In genomic region chr1:2049517-2050481, GRCh38 we compare ENCODE assay signal across 8 cellular contexts. TPM values are rescaled to one million over a fixed set of nuclear protein-coding genes. Genes with fewer than 3 reads are reported as not detected.
DNase-seq lines count a peak whose midpoint lies in the region; ATAC-seq and TF ChIP-seq lines count a peak whose summit lies in the region.

PRKCZ (plus strand) TSS chr1:2050411; CDS start chr1:2050631, 220 bp downstream.

- H3K9me3 ChIP-seq in HUES48 (ENCODE audit: control insufficient read depth, insufficient read depth, low read length) (no peaks in the 10 kb centered on the region), right atrium auricular region (no peaks in the 10 kb centered on the region), sigmoid colon (no peaks in the 10 kb centered on the region)

- no peak for TF ChIP-seq POLR2A in sigmoid colon (IDR thresholded peaks at IDR 0.05)

- H3K27me3 ChIP-seq in HUES48 (ENCODE audit: control insufficient read depth, insufficient read depth, low read length): no peaks in the 10 kb centered on the region; the same call in none of the 2 replicates
- H3K27me3 ChIP-seq in right atrium auricular region: peaks cover 0 to 4% of the 10 kb centered on the region in 2 donors
- peaks cover 21 to 73% (median 60%) of the 10 kb centered on the region in 3 donors for H3K27me3 ChIP-seq in sigmoid colon

- TF ChIP-seq EP300 in sigmoid colon (IDR thresholded peaks at IDR 0.05): no peak

- H3K27ac Mint-ChIP-seq in activated naive CD4-positive, alpha-beta T cell treated with anti-CD3 and anti-CD28 coated beads, Interleukin-2, amount 50 U/mL, for 24 hours: peak within 1 kb of the TSS; percentile 24

- H3K4me3 ChIP-seq in HUES48 (ENCODE audit: low read depth, low read length) (peak within 1 kb of the TSS; percentile 83), right atrium auricular region (peak within 1 kb of the TSS; percentile 58 to 65), sigmoid colon (peak within 1 kb of the TSS; percentile 2 to 52 (median 43))

- peaks cover 29% of the 10 kb centered on the region for H3K4me1 Mint-ChIP-seq in activated naive CD4-positive, alpha-beta T cell treated with anti-CD3 and anti-CD28 coated beads, Interleukin-2, amount 50 U/mL, for 24 hours

- H3K27ac ChIP-seq in HUES48 (ENCODE audit: low read depth, low read length): peak within 1 kb of the TSS; percentile 88
- peak within 1 kb of the TSS; percentile 60 to 75 for H3K27ac ChIP-seq in right atrium auricular region
- peak within 1 kb of the TSS in 3 of 4 donors; percentile 14 to 53 (median 39) for H3K27ac ChIP-seq in sigmoid colon

- peak within 1 kb of the TSS; percentile 85 for H3K9ac ChIP-seq in HUES48 (ENCODE audit: low read depth, low read length)

- no peaks in the 10 kb centered on the region for H3K36me3 Mint-ChIP-seq in activated naive CD4-positive, alpha-beta T cell treated with anti-CD3 and anti-CD28 coated beads, Interleukin-2, amount 50 U/mL, for 24 hours

- H3K9me3 Mint-ChIP-seq in activated naive CD4-positive, alpha-beta T cell treated with anti-CD3 and anti-CD28 coated beads, Interleukin-2, amount 50 U/mL, for 24 hours: no peaks in the 10 kb centered on the region

- WGBS in sigmoid colon, 2 donors: 2 to 3% methylated on average over 98 of the region's 98 CpGs

- in situ Hi-C loops in SK-MEL-5 (cut with HindIII; ENCODE audit: low pct_unique_long_range_greater_than_20kb, low sequenced_read_pairs): no loop called here

- peaks cover 3% of the 10 kb centered on the region for H3K27me3 Mint-ChIP-seq in activated naive CD4-positive, alpha-beta T cell treated with anti-CD3 and anti-CD28 coated beads, Interleukin-2, amount 50 U/mL, for 24 hours

- intact Hi-C loops in sigmoid colon (cut with DNase I): loop anchor here (5.0 kb wide), 1 partner anchor 107 kb away; no protein-coding TSS in a partner anchor

- H3K36me3 ChIP-seq in HUES48 (ENCODE audit: control insufficient read depth, insufficient read depth, low read length) (no peaks in the 10 kb centered on the region), right atrium auricular region (no peaks in the 10 kb centered on the region), sigmoid colon (no peaks in the 10 kb centered on the region)

- H3K4me1 ChIP-seq in HUES48 (ENCODE audit: control insufficient read depth, insufficient read depth, low read length): peaks cover 17% of the 10 kb centered on the region
- H3K4me1 ChIP-seq in right atrium auricular region: peaks cover 0 to 33% of the 10 kb centered on the region in 2 donors
- H3K4me1 ChIP-seq in sigmoid colon: peaks cover 0 to 34% (median 19%) of the 10 kb centered on the region in 4 donors

- ATAC-seq in GM18498 (IDR thresholded peaks at IDR 0.05; ENCODE audit: unreplicated experiment): peak; percentile 68

- TF ChIP-seq CTCF in right atrium auricular region (IDR thresholded peaks at IDR 0.05): no peak
- TF ChIP-seq CTCF in sigmoid colon (IDR thresholded peaks at IDR 0.05): peak in 1 of 4 experiments; percentile 34

- DNase-seq in SK-MEL-5 (ENCODE audit: low read depth, low spot score) (peak; percentile 85), right atrium auricular region (ENCODE audit: low spot score) (peak; percentile 64), sigmoid colon (peak; percentile 78), NCI-H1092 (lab: John Stamatoyannopoulos, UW) (no peak), OCI-M2 (lab: John Stamatoyannopoulos, UW; ENCODE audit: unreplicated experiment) (no peak)

- H3K4me3 Mint-ChIP-seq in activated naive CD4-positive, alpha-beta T cell treated with anti-CD3 and anti-CD28 coated beads, Interleukin-2, amount 50 U/mL, for 24 hours: peak within 1 kb of the TSS; percentile 86

RNA-seq across cellular contexts. Expression of gene PRKCZ, which starts in this region (rescaled TPM):
- total RNA-seq in SK-MEL-5 (2014; rRNA removed; shearing (Covaris generic)): 19.8 and 25.0 TPM in 2 replicates
- 26.2 and 27.4 TPM in 2 replicates for polyA plus RNA-seq in SK-MEL-5 (2015; cell fraction: cytosol; rRNA removed)
- polyA plus RNA-seq in SK-MEL-5 (2015; cell fraction: nucleus; rRNA removed): 30.5 and 33.5 TPM in 2 replicates
- total RNA-seq in right atrium auricular region (10 to 100 TPM; 15.3 to 16.4 TPM), sigmoid colon (1 to 10 TPM; 1.4 to 4.8 (median 3.7) TPM)
- 10 to 100 TPM; 37.7 to 52.9 (median 37.8) TPM for polyA plus RNA-seq in sigmoid colon

Comparison
In these comparisons a context has a peak if more than half of its experiments do, and no peak if none do; other contexts are left out.
1. DNase-seq: peak in SK-MEL-5 (single experiment), right atrium auricular region (single experiment) and sigmoid colon (single experiment); none in NCI-H1092 (single experiment) and OCI-M2 (single experiment).
2. Peak in every context shown above with its lines, with median percentiles within 50 percentile points of each other: H3K27ac ChIP-seq and H3K4me3 ChIP-seq.